In genomic region chr5:172451771-172452197, GRCh38 we compare ENCODE assay signal across 11 cellular contexts. TPM values are rescaled to one million over a fixed set of nuclear protein-coding genes. Genes with fewer than 3 reads are reported as not detected.
DNase-seq lines count a peak whose midpoint lies in the region; ATAC-seq and TF ChIP-seq lines count a peak whose summit lies in the region.
"Had no signal": no experiment of that assay in that cellular context is flagged by ENCODE, and none has a peak within 500 bp of the region (broad histone marks: within the 10 kb centered on the region; RNA-seq: fewer than 3 reads in every experiment).

No MANE protein-coding gene starts in this region.

- peak; percentile 38 for DNase-seq in activated CD4-positive, alpha-beta T cell treated with anti-CD3 and anti-CD28 coated beads for 36 hours
- DNase-seq in activated CD4-positive, alpha-beta T cell treated with anti-CD3 and anti-CD28 coated beads, Interleukin-2, amount 50 U/mL, for 1 hour: no peak
- DNase-seq in astrocyte of the cerebellum (ENCODE audit: low read depth) (peak; percentile 73), kidney glomerular epithelial cell (lab: John Stamatoyannopoulos, UW) (peak; percentile 24), suprapubic skin (ENCODE audit: low spot score in 2 of 2) (peak in 1 of 2 donors; percentile 88)
- DNase-seq in activated CD4-positive, CD25-positive, alpha-beta regulatory T cell treated with anti-CD3 and anti-CD28 coated beads, Interleukin-2, amount 50 U/mL, for 72 hours: no peak

- H3K4me3 ChIP-seq in astrocyte of the cerebellum (ENCODE audit: low read depth, low read length) (peak overlapping the region; percentile 93), suprapubic skin (peak overlapping the region; percentile 94)

- in situ Hi-C loops in astrocyte of the cerebellum (cut with HindIII; ENCODE audit: low sequenced_read_pairs): no loop called here

- no peaks in the 10 kb centered on the region for H3K9me3 ChIP-seq in suprapubic skin
- H3K9me3 ChIP-seq: BE2C, psoas muscle had no signal

- no peak for TF ChIP-seq POLR2A in suprapubic skin (IDR thresholded peaks at IDR 0.05)

- peaks cover 23% of the 10 kb centered on the region for H3K27me3 Mint-ChIP-seq in activated CD4-positive, alpha-beta T cell treated with anti-CD3 and anti-CD28 coated beads for 36 hours

- no peak overlapping the region for H3K27ac Mint-ChIP-seq in activated CD4-positive, alpha-beta T cell treated with anti-CD3 and anti-CD28 coated beads for 36 hours
- H3K27ac Mint-ChIP-seq: activated naive CD4-positive, alpha-beta T cell treated with anti-CD3 and anti-CD28 coated beads, Interleukin-2, amount 50 U/mL, for 24 hours had no signal

- TF ChIP-seq CTCF in astrocyte of the cerebellum (IDR thresholded peaks at IDR 0.05; ENCODE audit: low read depth, low read length, missing control alignments) (no peak), suprapubic skin (IDR thresholded peaks at IDR 0.05) (no peak)

- no peak overlapping the region for H3K4me3 Mint-ChIP-seq in activated CD4-positive, alpha-beta T cell treated with anti-CD3 and anti-CD28 coated beads for 36 hours

- CTCF ChIA-PET in activated CD4-positive, alpha-beta T cell treated with anti-CD3 and anti-CD28 coated beads for 36 hours (lab: Charles Lee): interaction anchor here (0.6 to 5.0 kb wide), 28 partner anchors 9 to 1511 kb away, joined by 3 to 47 read pairs (median 4); no protein-coding TSS in a partner anchor

- H3K36me3 ChIP-seq in suprapubic skin: no peaks in the 10 kb centered on the region
- H3K36me3 ChIP-seq: BE2C had no signal

- intact Hi-C loops in activated CD4-positive, alpha-beta T cell treated with anti-CD3 and anti-CD28 coated beads for 36 hours (cut with DNase I, micrococcal nuclease): loop anchor here in 1 of 2 experiments (2.0 to 5.0 kb wide), 2 partner anchors 41 to 89 kb away; no protein-coding TSS in a partner anchor

- H3K4me1 ChIP-seq in suprapubic skin: peaks cover 74% of the 10 kb centered on the region

- no peaks in the 10 kb centered on the region for H3K36me3 Mint-ChIP-seq in activated CD4-positive, alpha-beta T cell treated with anti-CD3 and anti-CD28 coated beads for 36 hours (ENCODE audit: low read depth)
- H3K36me3 Mint-ChIP-seq: activated naive CD4-positive, alpha-beta T cell treated with anti-CD3 and anti-CD28 coated beads, Interleukin-2, amount 50 U/mL, for 24 hours had no signal

- no peaks in the 10 kb centered on the region for H3K27me3 ChIP-seq in suprapubic skin
- H3K27me3 ChIP-seq: BE2C had no signal

- ATAC-seq in activated CD4-positive, alpha-beta T cell treated with anti-CD3 and anti-CD28 coated beads for 36 hours: peak; percentile 51
- ATAC-seq in GM21576 (IDR thresholded peaks at IDR 0.05; ENCODE audit: unreplicated experiment): no peak
- ATAC-seq in HG02970 (IDR thresholded peaks at IDR 0.05; ENCODE audit: low FRiP score, unreplicated experiment): no peak

- TF ChIP-seq EP300 in suprapubic skin (IDR thresholded peaks at IDR 0.05): no peak

- peaks cover 17% of the 10 kb centered on the region for H3K4me1 Mint-ChIP-seq in activated CD4-positive, alpha-beta T cell treated with anti-CD3 and anti-CD28 coated beads for 36 hours

- H3K27ac ChIP-seq in suprapubic skin: peak overlapping the region; percentile 95
- H3K27ac ChIP-seq: psoas muscle had no signal

- no peaks in the 10 kb centered on the region for H3K9me3 Mint-ChIP-seq in activated CD4-positive, alpha-beta T cell treated with anti-CD3 and anti-CD28 coated beads for 36 hours (ENCODE audit: low read depth)
- H3K9me3 Mint-ChIP-seq: activated naive CD4-positive, alpha-beta T cell treated with anti-CD3 and anti-CD28 coated beads, Interleukin-2, amount 50 U/mL, for 24 hours had no signal

- WGBS in suprapubic skin: 53% methylated on average over 3 of the region's 3 CpGs

- POLR2A ChIA-PET in activated CD4-positive, alpha-beta T cell treated with anti-CD3 and anti-CD28 coated beads for 36 hours (lab: Charles Lee): interaction anchor here (0.9 kb wide), 1 partner anchor 445 kb away, joined by 4 read pairs; no protein-coding TSS in a partner anchor

RNA-seq across cellular contexts. Expression of gene SH3PXD2B, which starts 2.5 kb away (rescaled TPM):
- total RNA-seq in activated CD4-positive, alpha-beta T cell treated with anti-CD3 and anti-CD28 coated beads for 36 hours: 1 to 10 TPM; 1.3 to 1.8 TPM
- total RNA-seq in suprapubic skin: 10 to 100 TPM; 29.1 to 42.1 (median 31.3) TPM

Comparison
In these comparisons a context has a peak if more than half of its experiments do, and no peak if none do; other contexts are left out.
1. DNase-seq: peak in activated CD4-positive, alpha-beta T cell treated with anti-CD3 and anti-CD28 coated beads for 36 hours (single experiment), astrocyte of the cerebellum (single experiment) and kidney glomerular epithelial cell (single experiment); none in activated CD4-positive, alpha-beta T cell treated with anti-CD3 and anti-CD28 coated beads, Interleukin-2, amount 50 U/mL, for 1 hour (single experiment) and activated CD4-positive, CD25-positive, alpha-beta regulatory T cell treated with anti-CD3 and anti-CD28 coated beads, Interleukin-2, amount 50 U/mL, for 72 hours (single experiment).
2. RNA of gene SH3PXD2B, which starts 2.5 kb away (total RNA-seq): 29.1 to 42.1 TPM in suprapubic skin; 1.3 to 1.8 TPM in activated CD4-positive, alpha-beta T cell treated with anti-CD3 and anti-CD28 coated beads for 36 hours; every median in the first group is over 10 times any median in the second.